8 cellular contexts compared by ENCODE assay signal in genomic region chr17:42832934-42833770, GRCh38. TPM values are rescaled to one million over a fixed set of nuclear protein-coding genes. Genes with fewer than 3 reads are reported as not detected.
DNase-seq lines count a peak whose midpoint lies in the region; ATAC-seq and TF ChIP-seq lines count a peak whose summit lies in the region.

Gene PSME3 (plus strand): TSS chr17:42833397. CDS start chr17:42833632, 235 bp downstream.

- no peak for TF ChIP-seq RAD21 in Ishikawa (IDR thresholded peaks at IDR 0.05; ENCODE audit: low read depth)

- no peaks in the 10 kb centered on the region for H3K27me3 ChIP-seq in PC-9 (ENCODE audit: insufficient read depth, low read depth)
- no peaks in the 10 kb centered on the region for H3K27me3 ChIP-seq in muscle layer of duodenum (ENCODE audit: low read depth, low read length)

- H3K4me1 ChIP-seq in PC-9 (replicated peaks; ENCODE audit: insufficient read depth): peaks cover 16% of the 10 kb centered on the region
- peaks cover 11 to 15% of the 10 kb centered on the region in 2 donors for H3K4me1 ChIP-seq in muscle layer of duodenum (ENCODE audit: control insufficient read depth in 1 of 2, insufficient read depth in 2 of 2, low read length in 2 of 2)

- ATAC-seq in GM21529 (IDR thresholded peaks at IDR 0.05; ENCODE audit: unreplicated experiment): peak; percentile 76
- peak; percentile 89 to 92 for ATAC-seq in activated T-cell treated with anti-CD3 and anti-CD28 coated beads, Interleukin-2, amount 50 U/mL, for 4 hours
- peak; percentile 92 for ATAC-seq in esophagus mucosa

- peaks cover 6% of the 10 kb centered on the region for H3K27me3 Mint-ChIP-seq in activated T-cell treated with anti-CD3 and anti-CD28 coated beads, Interleukin-2, amount 50 U/mL, for 4 hours (ENCODE audit: low read depth)

- peak within 1 kb of the TSS; percentile 90 for H3K4me2 ChIP-seq in PC-9

- H3K9me3 Mint-ChIP-seq in activated T-cell treated with anti-CD3 and anti-CD28 coated beads, Interleukin-2, amount 50 U/mL, for 4 hours: no peaks in the 10 kb centered on the region

- H4K20me1 ChIP-seq in PC-9 (ENCODE audit: insufficient read depth): no peaks in the 10 kb centered on the region; the same call in 1 of the 2 replicates

- no peak for TF ChIP-seq CTCF in PC-9 (conservative IDR thresholded peaks at IDR 0.05)

- CTCF ChIA-PET in PC-9 (lab: Charles Lee): no interaction called here

- POLR2A ChIA-PET in PC-9 (lab: Charles Lee; ENCODE audit: unreplicated experiment): interaction anchor here (0.5 to 0.7 kb wide), 2 partner anchors 181 to 214 kb away, joined by 3 to 6 read pairs; no protein-coding TSS in a partner anchor

- peaks cover 44% of the 10 kb centered on the region for H3K79me2 ChIP-seq in PC-9 (ENCODE audit: low read depth)

- peak within 1 kb of the TSS; percentile 93 for H3K4me3 ChIP-seq in PC-9
- peak within 1 kb of the TSS; percentile 98 for H3K4me3 ChIP-seq in muscle layer of duodenum (ENCODE audit: low read depth in 1 of 2, low read length in 2 of 2)

- peaks cover 10% of the 10 kb centered on the region for H3K36me3 Mint-ChIP-seq in activated T-cell treated with anti-CD3 and anti-CD28 coated beads, Interleukin-2, amount 50 U/mL, for 4 hours (ENCODE audit: insufficient read depth)

- H3K9me3 ChIP-seq in PC-9 (ENCODE audit: insufficient read depth, low read depth): no peaks in the 10 kb centered on the region
- H3K9me3 ChIP-seq in muscle layer of duodenum (ENCODE audit: control insufficient read depth in 1 of 2, low read length in 2 of 2): no peaks in the 10 kb centered on the region

- peaks cover 23% of the 10 kb centered on the region for H3K4me1 Mint-ChIP-seq in activated T-cell treated with anti-CD3 and anti-CD28 coated beads, Interleukin-2, amount 50 U/mL, for 4 hours (ENCODE audit: low read depth)

- H3K27ac ChIP-seq in PC-9 (peak within 1 kb of the TSS; percentile 77), muscle layer of duodenum (ENCODE audit: low read length) (peak within 1 kb of the TSS; percentile 98)

- peak; percentile 81 for DNase-seq in DMS153 treated with DMSO at 0.1 percent for 48 hours (lab: John Stamatoyannopoulos, UW; ENCODE audit: unreplicated experiment)
- DNase-seq in PC-9: peak; percentile 80
- DNase-seq in activated T-cell treated with anti-CD3 and anti-CD28 coated beads, Interleukin-2, amount 50 U/mL, for 4 hours: peak; percentile 87
- DNase-seq in stimulated activated CD8-positive, alpha-beta memory T cell treated with anti-CD3 and anti-CD28 coated beads, Interleukin-7, amount 100 ng/mL, for 4 hours (ENCODE audit: low read depth in 2 of 2): peak; percentile 83 to 88

- H3F3A ChIP-seq in PC-9 (ENCODE audit: insufficient read depth, low read depth): peaks cover 18% of the 10 kb centered on the region; the same call in 1 of the 2 replicates

- peaks cover 14% of the 10 kb centered on the region; the same call in 1 of the 2 replicates for H3K36me3 ChIP-seq in PC-9 (ENCODE audit: low read depth)
- peaks cover 10 to 19% of the 10 kb centered on the region in 2 donors for H3K36me3 ChIP-seq in muscle layer of duodenum (ENCODE audit: control insufficient read depth in 1 of 2, insufficient read depth in 2 of 2, low read length in 2 of 2)

- H3K9me2 ChIP-seq in PC-9 (ENCODE audit: insufficient read depth): no peaks in the 10 kb centered on the region

- H2AFZ ChIP-seq in PC-9: peak within 1 kb of the TSS; percentile 96

- H3K4me3 Mint-ChIP-seq in activated T-cell treated with anti-CD3 and anti-CD28 coated beads, Interleukin-2, amount 50 U/mL, for 4 hours: peak within 1 kb of the TSS; percentile 96

- BruUV-seq in PC-9 (replicated peaks; lab: Mats Ljungman, UMichigan): TSS peak; percentile 92

- 0 out of 2 replicates have a peak, but pooled peaks have one; percentile 2 for TF ChIP-seq EP300 in Ishikawa (IDR thresholded peaks at IDR 0.05; ENCODE audit: borderline replicate concordance)

- intact Hi-C loops in PC-9 (cut with micrococcal nuclease; ENCODE audit: unreplicated experiment): loop anchor here (5.0 kb wide), 1 partner anchor 649 kb away; the partner anchor contains the start of gene DHX8

TF ChIP-seq in Ishikawa, 13 proteins besides CTCF, POLR2A, EP300 and RAD21:
- TF ChIP-seq CREB1 (IDR thresholded peaks at IDR 0.05; ENCODE audit: low read depth): peak; percentile 96
- TF ChIP-seq TAF1 (IDR thresholded peaks at IDR 0.05; ENCODE audit: low read depth): peak; percentile 86
- no peak for TF ChIP-seq EGR1 (IDR thresholded peaks at IDR 0.05)
- TF ChIP-seq FOXM1 (IDR thresholded peaks at IDR 0.05; ENCODE audit: borderline replicate concordance, low read depth): no peak
- peak; percentile 99 for TF ChIP-seq MAX (IDR thresholded peaks at IDR 0.05)
- peak; percentile 78 for TF ChIP-seq USF1 (IDR thresholded peaks at IDR 0.05)
- TF ChIP-seq TCF12 (IDR thresholded peaks at IDR 0.05; ENCODE audit: low read depth): peak; percentile 57; the same call in 1 of the 2 replicates
- TF ChIP-seq REST (IDR thresholded peaks at IDR 0.05; ENCODE audit: low read depth): no peak
- no peak for TF ChIP-seq ZBTB7A (IDR thresholded peaks at IDR 0.05; ENCODE audit: low read depth)
- TF ChIP-seq TEAD4 (IDR thresholded peaks at IDR 0.05): no peak
- no peak for TF ChIP-seq CEBPB (IDR thresholded peaks at IDR 0.05)
- no peak for TF ChIP-seq NFIC (IDR thresholded peaks at IDR 0.05)
- 0 out of 2 replicates have a peak, but pooled peaks have one; percentile 33 for TF ChIP-seq YY1 (IDR thresholded peaks at IDR 0.05; ENCODE audit: low read depth)

RNA-seq across cellular contexts. Expression of gene PSME3, which starts in this region (rescaled TPM):
- total RNA-seq in PC-9 (2021): 115 and 122 TPM in 2 replicates
- 100 to 1,000 TPM; 361 to 401 (median 376) TPM for total RNA-seq in activated T-cell treated with anti-CD3 and anti-CD28 coated beads, Interleukin-2, amount 50 U/mL, for 4 hours
- total RNA-seq in esophagus mucosa: 96.6 TPM

Comparison
In these comparisons a context has a peak if more than half of its experiments do, and no peak if none do; other contexts are left out.
1. Peak in every context shown above with its lines: DNase-seq, ATAC-seq, H3K4me3 ChIP-seq and H3K27ac ChIP-seq.